Comparison of ENCODE assay signal across 8 cellular contexts in genomic region chr17:75845058-75845711, GRCh38. TPM values are rescaled to one million over a fixed set of nuclear protein-coding genes. Genes with fewer than 3 reads are reported as not detected.
A peak's percentile ranks its signal among the peaks of the same experiment; 100 is the strongest.
DNase-seq lines count a peak whose midpoint lies in the region; ATAC-seq and TF ChIP-seq lines count a peak whose summit lies in the region.

No MANE protein-coding gene starts in this region.

- intact Hi-C loops in stomach (cut with DNase I; ENCODE audit: low total_unique reads), result no loop called here

- no peak overlapping the region for H2AK5ac ChIP-seq in mesendoderm (ENCODE audit: low read length)

- peak; percentile 15 for DNase-seq in NCI-H1694 treated with DMSO at 0.1 percent for 48 hours (lab: John Stamatoyannopoulos, UW)
- peak; percentile 85 for DNase-seq in activated CD4-positive, alpha-beta T cell treated with anti-CD3 and anti-CD28 coated beads for 48 hours
- DNase-seq in effector CD8-positive, alpha-beta T cell (lab: John Stamatoyannopoulos, UW), result peak; percentile 34
- DNase-seq in mesendoderm, result peak; percentile 96
- peak; percentile 93 for DNase-seq in stomach

- no peaks in the 10 kb centered on the region for H3K79me1 ChIP-seq in mesendoderm (ENCODE audit: low read length)

- no peaks in the 10 kb centered on the region for H3K9me3 ChIP-seq in stomach

- no CpG with 5 or more reads among the region's 21 CpGs for WGBS in mesendoderm (ENCODE audit: extremely low coverage, insufficient coverage, low lambda C conversion rate)
- 26 to 40% (median 27%) methylated on average over 7 to 21 of the region's 21 CpGs for WGBS in stomach, 5 donors

- peak; percentile 19 for TF ChIP-seq POLR2A in GM15510 (IDR thresholded peaks at IDR 0.05; ENCODE audit: borderline replicate concordance, extremely low read depth, insufficient read length)
- peak in 1 of 4 donors; percentile 34 for TF ChIP-seq POLR2A in stomach (IDR thresholded peaks at IDR 0.05)

- H3K18ac ChIP-seq in mesendoderm (ENCODE audit: low read length), result no peak overlapping the region

- ATAC-seq in HG02798 (IDR thresholded peaks at IDR 0.05; ENCODE audit: poor library complexity, unreplicated experiment), result peak; percentile 82

- no peaks in the 10 kb centered on the region; the same call in 1 of the 2 replicates for H3K36me3 ChIP-seq in ACC112 (ENCODE audit: insufficient read depth, low read length)
- peaks cover 8% of the 10 kb centered on the region for H3K36me3 ChIP-seq in mesendoderm (ENCODE audit: control insufficient read depth, insufficient read depth, low read length)
- H3K36me3 ChIP-seq in stomach, result peaks cover 41 to 61% (median 52%) of the 10 kb centered on the region in 4 donors

- peak in 6 of 7 experiments; percentile 69 to 97 (median 94) for TF ChIP-seq CTCF in stomach (IDR thresholded peaks at IDR 0.05)

- no peak for TF ChIP-seq EP300 in stomach (IDR thresholded peaks at IDR 0.05)

- no peak overlapping the region for H2BK5ac ChIP-seq in mesendoderm (ENCODE audit: low read length)

- H2BK15ac ChIP-seq in mesendoderm (replicated peaks; ENCODE audit: low read depth), result no peak overlapping the region

- H4K5ac ChIP-seq in mesendoderm (ENCODE audit: low read length), result no peak overlapping the region

- peak overlapping the region; percentile 64 for H3K56ac ChIP-seq in mesendoderm (ENCODE audit: low read length)

- H3K4me3 ChIP-seq in ACC112 (ENCODE audit: low read depth, low read length) (no peak overlapping the region), mesendoderm (ENCODE audit: low read length) (no peak overlapping the region), stomach (peak overlapping the region in 2 of 4 donors; percentile 40 to 43)

- no peaks in the 10 kb centered on the region for H3K27me3 ChIP-seq in ACC112 (ENCODE audit: insufficient read depth, low read length)
- no peaks in the 10 kb centered on the region for H3K27me3 ChIP-seq in mesendoderm (ENCODE audit: insufficient read depth, low read length, poor library complexity)
- H3K27me3 ChIP-seq in stomach, result no peaks in the 10 kb centered on the region

- H3K4me1 ChIP-seq in ACC112 (ENCODE audit: control insufficient read depth, insufficient read depth, low read length, unreplicated experiment) (peaks cover 16% of the 10 kb centered on the region), mesendoderm (ENCODE audit: control insufficient read depth, low read depth, low read length) (peaks cover 7% of the 10 kb centered on the region), stomach (peaks cover 45 to 83% (median 61%) of the 10 kb centered on the region in 4 donors)

- no peak overlapping the region for H2BK120ac ChIP-seq in mesendoderm (ENCODE audit: low read depth, low read length)

- H3K4ac ChIP-seq in mesendoderm (ENCODE audit: low read depth, low read length), result peak overlapping the region; percentile 18

- peak overlapping the region; percentile 41 for H3K9ac ChIP-seq in mesendoderm (ENCODE audit: low read length)

- no peak overlapping the region for H4K8ac ChIP-seq in mesendoderm (ENCODE audit: low read depth, low read length)

- H3K23ac ChIP-seq in mesendoderm (ENCODE audit: low read length), result no peak overlapping the region

- H3K4me2 ChIP-seq in mesendoderm (ENCODE audit: low read length), result no peak overlapping the region

- H3K27ac ChIP-seq in ACC112 (ENCODE audit: low read depth, low read length), result peak overlapping the region; percentile 26; the same call in 1 of the 2 replicates
- no peak overlapping the region for H3K27ac ChIP-seq in mesendoderm (ENCODE audit: low read depth, low read length)
- H3K27ac ChIP-seq in stomach, result peak overlapping the region; percentile 77 to 99 (median 91)

- no peak overlapping the region for H2AFZ ChIP-seq in ACC112 (ENCODE audit: low read length, unreplicated experiment)

- H3K79me2 ChIP-seq in ACC112 (ENCODE audit: control insufficient read depth, insufficient read depth, low read length, unreplicated experiment) (no peaks in the 10 kb centered on the region), mesendoderm (ENCODE audit: control insufficient read depth, insufficient read depth, low read length) (no peaks in the 10 kb centered on the region)

RNA-seq across cellular contexts. Expression of gene UNC13D, which starts 1.0 kb away (rescaled TPM):
- 2.1 TPM for polyA plus RNA-seq in mesendoderm (2013, experiment 1 of 2)
- 2.4 TPM for polyA plus RNA-seq in mesendoderm (2013, experiment 2 of 2)
- total RNA-seq in stomach, result 10 to 100 TPM in 4 of 5 donors, 1 to 10 TPM in 1; 9.0 to 45.5 (median 25.5) TPM
- 10 to 100 TPM in 2 of 3 donors, 1 to 10 TPM in 1; 6.4 to 18.5 (median 17.9) TPM for polyA plus RNA-seq in stomach

RNA-seq across cellular contexts. Expression of gene WBP2, which starts 9.9 kb away (rescaled TPM):
- polyA plus RNA-seq in mesendoderm (2013, experiment 1 of 2), result 70.2 TPM
- polyA plus RNA-seq in mesendoderm (2013, experiment 2 of 2), result 71.9 TPM
- 100 to 1,000 TPM in 1 of 5 donors, 10 to 100 TPM in 4; 28.6 to 122 (median 46.1) TPM for total RNA-seq in stomach
- polyA plus RNA-seq in stomach, result 100 to 1,000 TPM in 1 of 3 donors, 10 to 100 TPM in 2; 87.3 to 104 (median 98.6) TPM

RNA-seq across cellular contexts. Expression of gene TRIM47, which starts 33.2 kb away (rescaled TPM):
- polyA plus RNA-seq in mesendoderm (2013, experiment 1 of 2), result 1.5 TPM
- 2.1 TPM for polyA plus RNA-seq in mesendoderm (2013, experiment 2 of 2)
- total RNA-seq in stomach, result 10 to 100 TPM in 4 of 5 donors, 1 to 10 TPM in 1; 3.5 to 40.4 (median 11.9) TPM
- 10 to 100 TPM; 24.2 to 34.7 (median 28.4) TPM for polyA plus RNA-seq in stomach

RNA-seq across cellular contexts. Expression of gene TRIM65, which starts 51.6 kb away (rescaled TPM):
- polyA plus RNA-seq in mesendoderm (2013, experiment 1 of 2), result 31.0 TPM
- polyA plus RNA-seq in mesendoderm (2013, experiment 2 of 2), result 30.0 TPM
- 10 to 100 TPM in 3 of 5 donors, 1 to 10 TPM in 1, not detected in 1; 9.2 to 26.6 (median 16.9) TPM for total RNA-seq in stomach
- polyA plus RNA-seq in stomach, result 10 to 100 TPM in 1 of 3 donors, 1 to 10 TPM in 2; 8.1 to 10.6 (median 9.5) TPM

RNA-seq across cellular contexts. Expression of gene MRPL38, which starts 59.5 kb away (rescaled TPM):
- polyA plus RNA-seq in mesendoderm (2013, experiment 1 of 2), result 67.5 TPM
- polyA plus RNA-seq in mesendoderm (2013, experiment 2 of 2), result 68.9 TPM
- 100 to 1,000 TPM in 1 of 5 donors, 10 to 100 TPM in 3, 1 to 10 TPM in 1; 9.3 to 244 (median 29.9) TPM for total RNA-seq in stomach
- polyA plus RNA-seq in stomach, result 10 to 100 TPM; 54.2 to 89.2 (median 73.9) TPM

Comparison
In these comparisons a context has a peak if more than half of its experiments do, and no peak if none do; other contexts are left out.
1. DNase-seq: peak in every context shown above with its lines; median percentile 96 in mesendoderm; 93 in stomach; 85 in activated CD4-positive, alpha-beta T cell treated with anti-CD3 and anti-CD28 coated beads for 48 hours; 34 in effector CD8-positive, alpha-beta T cell; 15 in NCI-H1694 treated with DMSO at 0.1 percent for 48 hours.